In the genomic region with DNA sequence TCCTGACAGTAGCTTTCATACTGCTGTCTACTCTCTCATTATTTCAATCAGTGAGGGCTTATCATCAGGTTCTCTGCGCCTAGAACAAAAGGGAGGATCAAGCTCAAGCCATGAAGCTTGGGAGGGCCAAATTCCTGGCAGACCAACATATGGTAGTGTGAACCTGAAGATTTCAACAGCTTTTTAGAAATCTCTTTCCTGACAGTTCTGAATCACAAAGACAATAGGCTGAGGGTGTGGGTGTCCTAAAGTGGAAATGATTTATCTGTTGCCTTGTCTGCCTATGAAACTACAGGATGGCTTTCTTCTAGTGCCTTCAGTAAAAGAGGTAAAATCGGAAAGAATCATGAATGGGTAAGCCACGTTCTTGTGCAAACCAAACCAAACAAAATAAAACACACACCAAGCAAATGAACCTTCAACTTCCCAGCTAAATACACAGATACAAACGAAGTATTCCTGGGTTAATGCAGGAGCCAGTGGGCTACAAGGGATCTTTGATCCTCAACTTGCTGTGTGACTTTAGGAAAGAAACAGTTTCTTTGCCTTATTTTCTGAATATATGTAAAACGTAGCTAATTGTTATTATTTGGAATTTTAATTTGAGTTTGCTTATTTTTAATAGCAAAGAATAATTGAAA, we compare ENCODE assay signal across 27 cellular contexts. TPM values are rescaled to one million over a fixed set of nuclear protein-coding genes. Genes with fewer than 3 reads are reported as not detected.
"Had no signal": no experiment of that assay in that cellular context is flagged by ENCODE, and none has a peak within 500 bp of the region (broad histone marks: within the 10 kb centered on the region; RNA-seq: fewer than 3 reads in every experiment).

No MANE protein-coding gene starts in this region.

- ATAC-seq: activated CD4-positive, alpha-beta T cell treated with anti-CD3 and anti-CD28 coated beads for 36 hours; activated naive CD4-positive, alpha-beta T cell treated with anti-CD3 and anti-CD28 coated beads, Interleukin-2, amount 50 U/mL, for 72 hours; activated T-cell treated with anti-CD3 and anti-CD28 coated beads, Interleukin-2, amount 50 U/mL, for 72 hours; foreskin keratinocyte; gastrocnemius medialis; heart left ventricle; T-helper 17 cell had no signal

- H3K4me1 ChIP-seq: ascending aorta, esophagus muscularis mucosa, foreskin keratinocyte, gastrocnemius medialis, heart left ventricle had no signal

- H3K27ac ChIP-seq: ascending aorta, coronary artery, dorsolateral prefrontal cortex, esophagus muscularis mucosa, foreskin keratinocyte, gastrocnemius medialis, heart left ventricle had no signal

- H3K36me3 ChIP-seq: ascending aorta, esophagus muscularis mucosa, gastrocnemius medialis, heart left ventricle had no signal

- H3K27me3 ChIP-seq: ascending aorta, gastrocnemius medialis, heart left ventricle had no signal

- FAIRE-seq: bronchial epithelial cell had no signal

- H3K4me3 ChIP-seq: ascending aorta, coronary artery, dorsolateral prefrontal cortex, esophagus muscularis mucosa, gastrocnemius medialis, heart left ventricle had no signal

- H3K9me3 ChIP-seq: ascending aorta, esophagus muscularis mucosa, gastrocnemius medialis, heart left ventricle had no signal

- DNase-seq: activated CD4-positive, alpha-beta memory T cell treated with anti-CD3 and anti-CD28 coated beads for 36 hours; activated CD4-positive, alpha-beta T cell treated with anti-CD3 and anti-CD28 coated beads for 36 hours; activated CD4-positive, alpha-beta T cell treated with anti-CD3 and anti-CD28 coated beads, Interleukin-2, amount 10 ng/mL, durations not matched to agents 24 days and 14 days; activated CD4-positive, CD25-positive, alpha-beta regulatory T cell; activated CD4-positive, CD25-positive, alpha-beta regulatory T cell treated with anti-CD3 and anti-CD28 coated beads, Interleukin-2, amount 50 U/mL, for 72 hours; activated CD8-positive, alpha-beta memory T cell treated with anti-CD3 and anti-CD28 coated beads, Interleukin-2, amount 50 U/mL, for 48 hours; activated gamma-delta T cell; activated naive CD4-positive, alpha-beta T cell; activated naive CD4-positive, alpha-beta T cell treated with anti-CD3 and anti-CD28 coated beads, Interleukin-2, amount 10 ng/mL, durations not matched to agents 7 days and 5 days; activated naive CD8-positive, alpha-beta T cell treated with anti-CD3 and anti-CD28 coated beads, Interleukin-2, amount 10 ng/mL, durations not matched to agents 7 days and 5 days; activated T-cell treated with anti-CD3 and anti-CD28 coated beads for 4 hours; activated T-cell treated with anti-CD3 and anti-CD28 coated beads, Interleukin-2, amount 50 U/mL, for 24 hours; activated T-cell treated with anti-CD3 and anti-CD28 coated beads, Interleukin-2, amount 50 U/mL, for 72 hours; dorsolateral prefrontal cortex; effector memory CD4-positive, alpha-beta T cell; foreskin keratinocyte; gastrocnemius medialis; glutamatergic neuron; heart left ventricle; T-helper 17 cell; T1000 had no signal

RNA-seq across cellular contexts. Expression of a gene that starts 2.7 kb away (rescaled TPM):
- total RNA-seq: activated CD4-positive, alpha-beta memory T cell treated with anti-CD3 and anti-CD28 coated beads for 36 hours; activated CD4-positive, alpha-beta T cell treated with anti-CD3 and anti-CD28 coated beads for 36 hours; activated CD4-positive, alpha-beta T cell treated with anti-CD3 and anti-CD28 coated beads, Interleukin-2, amount 10 ng/mL, durations not matched to agents 24 days and 14 days; activated naive CD4-positive, alpha-beta T cell treated with anti-CD3 and anti-CD28 coated beads, Interleukin-2, amount 50 U/mL, for 72 hours; activated naive CD8-positive, alpha-beta T cell treated with anti-CD3 and anti-CD28 coated beads, Interleukin-2, amount 10 ng/mL, durations not matched to agents 7 days and 5 days; activated T-cell treated with anti-CD3 and anti-CD28 coated beads, Interleukin-2, amount 50 U/mL, for 72 hours; ascending aorta; bronchial epithelial cell; cardiac septum; foreskin keratinocyte; T-helper 17 cell had no signal
- polyA plus RNA-seq: foreskin keratinocyte had no signal
